In genomic region chr16:85458952-85459351, GRCh38 we compare ENCODE assay signal across 14 cellular contexts.
DNase-seq lines count a peak whose midpoint lies in the region; ATAC-seq and TF ChIP-seq lines count a peak whose summit lies in the region.
"Had no signal": no experiment of that assay in that cellular context is flagged by ENCODE, and none has a peak within 500 bp of the region (broad histone marks: within the 10 kb centered on the region; RNA-seq: fewer than 3 reads in every experiment).

No MANE protein-coding gene starts in this region.

- intact Hi-C loops in thyroid gland (cut with DNase I): no loop called here

- H3K4me3 ChIP-seq in right atrium auricular region (no peak overlapping the region), thyroid gland (replicated peaks in 1 of 3) (no peak overlapping the region)

- peak overlapping the region; percentile 82 to 95 for H3K27ac ChIP-seq in right atrium auricular region
- peak overlapping the region; percentile 89 to 95 (median 92) for H3K27ac ChIP-seq in thyroid gland

- no peak for TF ChIP-seq CTCF in right atrium auricular region (IDR thresholded peaks at IDR 0.05)
- no peak for TF ChIP-seq CTCF in thyroid gland (IDR thresholded peaks at IDR 0.05)

- DNase-seq in NCI-H345 (lab: John Stamatoyannopoulos, UW) (peak; percentile 42), NCI-H345 treated with DMSO at 0.1 percent for 48 hours (lab: John Stamatoyannopoulos, UW; ENCODE audit: unreplicated experiment) (no peak), NCI-H2196 treated with DMSO at 0.1 percent for 48 hours (lab: John Stamatoyannopoulos, UW; ENCODE audit: unreplicated experiment) (peak; percentile 16), right atrium auricular region (ENCODE audit: low spot score) (no peak), thyroid gland (peak; percentile 88 to 94)
- no peak for DNase-seq in activated CD8-positive, alpha-beta memory T cell treated with anti-CD3 and anti-CD28 coated beads, Interleukin-2, amount 50 U/mL, for 48 hours
- no peak for DNase-seq in stimulated activated CD4-positive, alpha-beta T cell treated with anti-CD3 and anti-CD28 coated beads, Interleukin-4, amount 100 ng/mL, for 24 hours
- DNase-seq: ACHN, amygdala, IMR-90, NCI-H1048, NCI-H526 treated with DMSO at 0.1 percent for 48 hours, T-helper 1 cell had no signal

- no peaks in the 10 kb centered on the region for H3K27me3 ChIP-seq in right atrium auricular region
- no peaks in the 10 kb centered on the region for H3K27me3 ChIP-seq in thyroid gland

- peaks cover 0 to 62% of the 10 kb centered on the region in 2 donors for H3K4me1 ChIP-seq in right atrium auricular region
- peaks cover 57 to 66% of the 10 kb centered on the region in 2 donors for H3K4me1 ChIP-seq in thyroid gland

- no peak for ATAC-seq in GM18511 (IDR thresholded peaks at IDR 0.05; ENCODE audit: unreplicated experiment)

- 26 to 46% methylated on average over 6 to 11 of the region's 11 CpGs for WGBS in thyroid gland, 2 donors

- TF ChIP-seq POLR2A in thyroid gland (IDR thresholded peaks at IDR 0.05): peak in 1 of 2 donors; percentile 44

- no peaks in the 10 kb centered on the region for H3K9me3 ChIP-seq in right atrium auricular region
- H3K9me3 ChIP-seq in thyroid gland: no peaks in the 10 kb centered on the region

- no peaks in the 10 kb centered on the region for H3K36me3 ChIP-seq in right atrium auricular region
- H3K36me3 ChIP-seq in thyroid gland: no peaks in the 10 kb centered on the region

Comparison
In these comparisons a context has a peak if more than half of its experiments do, and no peak if none do; other contexts are left out.
1. DNase-seq: peak in NCI-H345 (single experiment), NCI-H2196 treated with DMSO at 0.1 percent for 48 hours (single experiment) and thyroid gland (2 of 2); none in NCI-H345 treated with DMSO at 0.1 percent for 48 hours (single experiment), right atrium auricular region (single experiment), activated CD8-positive, alpha-beta memory T cell treated with anti-CD3 and anti-CD28 coated beads, Interleukin-2, amount 50 U/mL, for 48 hours (single experiment) and stimulated activated CD4-positive, alpha-beta T cell treated with anti-CD3 and anti-CD28 coated beads, Interleukin-4, amount 100 ng/mL, for 24 hours (single experiment).